ENCODE assay signal across 8 cellular contexts in genomic region chr22:19477321-19478085, GRCh38. TPM values are rescaled to one million over a fixed set of nuclear protein-coding genes. Genes with fewer than 3 reads are reported as not detected.
DNase-seq lines count a peak whose midpoint lies in the region; ATAC-seq, FAIRE-seq and TF ChIP-seq lines count a peak whose summit lies in the region.

No MANE protein-coding gene starts in this region.

- ATAC-seq in HCT116 = no peak
- no peak for ATAC-seq in HepG2
- ATAC-seq in upper lobe of left lung (ENCODE audit: low FRiP score in 2 of 2) = no peak
- no peak for ATAC-seq in GM21526 (IDR thresholded peaks at IDR 0.05; ENCODE audit: low FRiP score, unreplicated experiment)

- H4K20me1 ChIP-seq in HCT116 (ENCODE audit: insufficient read depth) = peaks cover 9% of the 10 kb centered on the region; the same call in 1 of the 2 replicates
- H4K20me1 ChIP-seq in HepG2 (ENCODE audit: insufficient read depth, low read length) = peaks cover 13% of the 10 kb centered on the region; the same call in 1 of the 2 replicates

- H3K79me2 ChIP-seq in HCT116 (ENCODE audit: insufficient read depth, low read length) (peaks cover 88% of the 10 kb centered on the region), HepG2 (ENCODE audit: insufficient read depth, low read length) (peaks cover 52% of the 10 kb centered on the region)

- H3K4me3 ChIP-seq in AG04450 (ENCODE audit: low read depth, low read length) = peak overlapping the region; percentile 98
- peak overlapping the region; percentile 80 to 91 for H3K4me3 ChIP-seq in HCT116 (replicated peaks in 1 of 2; ENCODE audit: low read depth in 1 of 2, low read length in 2 of 2)
- H3K4me3 ChIP-seq in HepG2 (replicated peaks in 1 of 3; ENCODE audit: insufficient read depth in 1 of 3, low read depth in 2 of 3, low read length in 3 of 3) = peak overlapping the region; percentile 66 to 98 (median 97)
- peak overlapping the region in 3 of 4 donors; percentile 81 to 95 (median 92) for H3K4me3 ChIP-seq in upper lobe of left lung

- no peaks in the 10 kb centered on the region for H3K9me3 Mint-ChIP-seq in activated T-helper 2 cell treated with anti-CD3 and anti-CD28 coated beads, Interferon-gamma antibody, Interleukin-2, Interleukin-4, amounts not matched to agents 10 μg/mL and 5 μg/mL and 100 μg/mL, durations not matched to agents 14 hours and 24 hours and 36 hours

- TF ChIP-seq POLR2A in HCT116 (IDR thresholded peaks at IDR 0.05; ENCODE audit: borderline replicate concordance, extremely low read depth, insufficient read depth, insufficient read length) (no peak), HepG2 (IDR thresholded peaks at IDR 0.05; ENCODE audit: insufficient read depth in 1 of 2, low read depth in 2 of 2, low read length in 2 of 2) (no peak), upper lobe of left lung (IDR thresholded peaks at IDR 0.05) (no peak)

- H3K4me1 ChIP-seq in HCT116 (ENCODE audit: control insufficient read depth in 1 of 2, insufficient read depth in 2 of 2, low read length in 2 of 2) (peaks cover 14 to 23% of the 10 kb centered on the region in 2 experiments; a peak in 3 of 4 replicates), HepG2 (ENCODE audit: insufficient read depth, low read length) (peaks cover 26% of the 10 kb centered on the region), upper lobe of left lung (peaks cover 18 to 34% (median 27%) of the 10 kb centered on the region in 4 donors)

- TF ChIP-seq CTCF in AG04450 (IDR thresholded peaks at IDR 0.05; ENCODE audit: low read depth, low read length) = peak; percentile 29; the same call in 1 of the 2 replicates
- TF ChIP-seq CTCF in HCT116 (IDR thresholded peaks at IDR 0.05 in 2 of 3, conservative IDR thresholded peaks at IDR 0.05 in 1 of 3; ENCODE audit: borderline replicate concordance in 1 of 3, insufficient read depth in 1 of 3, low read depth in 2 of 3, low read length in 2 of 3) = 0 out of 6 replicates have a peak, but pooled peaks of 1 of the 3 experiments have one; percentile 15
- TF ChIP-seq CTCF in HepG2 (CRISPR knock-in tag; IDR thresholded peaks at IDR 0.05) = peak; percentile 30; the same call in 1 of the 2 replicates
- TF ChIP-seq CTCF in upper lobe of left lung (IDR thresholded peaks at IDR 0.05) = no peak

- BruUV-seq in HCT116 (replicated peaks; lab: Mats Ljungman, UMichigan) (TSS peak; percentile 51), HepG2 (replicated peaks; lab: Mats Ljungman, UMichigan) (no TSS peak)

- peaks cover 38% of the 10 kb centered on the region for H3K36me3 Mint-ChIP-seq in activated T-helper 2 cell treated with anti-CD3 and anti-CD28 coated beads, Interferon-gamma antibody, Interleukin-2, Interleukin-4, amounts not matched to agents 10 μg/mL and 5 μg/mL and 100 μg/mL, durations not matched to agents 14 hours and 24 hours and 36 hours (ENCODE audit: low read depth)

- H3K27me3 Mint-ChIP-seq in activated T-helper 2 cell treated with anti-CD3 and anti-CD28 coated beads, Interferon-gamma antibody, Interleukin-2, Interleukin-4, amounts not matched to agents 10 μg/mL and 5 μg/mL and 100 μg/mL, durations not matched to agents 14 hours and 24 hours and 36 hours (ENCODE audit: low read depth) = no peaks in the 10 kb centered on the region

- peak overlapping the region; percentile 99 for H3K4me3 Mint-ChIP-seq in activated T-helper 2 cell treated with anti-CD3 and anti-CD28 coated beads, Interferon-gamma antibody, Interleukin-2, Interleukin-4, amounts not matched to agents 10 μg/mL and 5 μg/mL and 100 μg/mL, durations not matched to agents 14 hours and 24 hours and 36 hours (ENCODE audit: low read depth)

- TF ChIP-seq EP300 in HepG2 (IDR thresholded peaks at IDR 0.05; ENCODE audit: low read depth in 2 of 2, low read length in 2 of 2) = no peak
- TF ChIP-seq EP300 in HepG2 (CRISPR knock-in tag; IDR thresholded peaks at IDR 0.05; ENCODE audit: borderline replicate concordance) = no peak
- TF ChIP-seq EP300 in upper lobe of left lung (IDR thresholded peaks at IDR 0.05) = no peak

- H3K4me2 ChIP-seq in HCT116 (ENCODE audit: low read length) (peak overlapping the region; percentile 81), HepG2 (ENCODE audit: low read depth, low read length) (peak overlapping the region; percentile 83)

- H3K27ac ChIP-seq in AG04450 (ENCODE audit: low read depth, low read length) (peak overlapping the region; percentile 31), HCT116 (ENCODE audit: low read depth, low read length) (no peak overlapping the region), HepG2 (ENCODE audit: extremely low read length, insufficient read depth, low read length) (peak overlapping the region; percentile 97), upper lobe of left lung (peak overlapping the region; percentile 94 to 98 (median 96))

- no peaks in the 10 kb centered on the region for H3K27me3 ChIP-seq in AG04450 (ENCODE audit: control insufficient read depth, insufficient read depth, low read length)
- no peaks in the 10 kb centered on the region for H3K27me3 ChIP-seq in HCT116 (ENCODE audit: insufficient read depth, low read length)
- no peaks in the 10 kb centered on the region; a peak in 1 of 5 replicates for H3K27me3 ChIP-seq in HepG2 (ENCODE audit: control insufficient read depth in 1 of 2, insufficient read depth in 2 of 2, low read length in 2 of 2)
- no peaks in the 10 kb centered on the region for H3K27me3 ChIP-seq in upper lobe of left lung

- CTCF ChIA-PET in AG04450 (lab: Charles Lee) = interaction anchor here (0.6 to 3.8 kb wide), 8 partner anchors 30 to 522 kb away, joined by 3 to 26 read pairs (median 4); partner anchors contain the start of genes C22orf39, ESS2 and SLC25A1
- CTCF ChIA-PET in HCT116 (lab: Charles Lee) = interaction anchor here (0.8 to 1.8 kb wide), 3 partner anchors 152 to 298 kb away, joined by 3 to 8 read pairs (median 5); partner anchors contain the start of gene SLC25A1
- CTCF ChIA-PET in HepG2 (lab: Yijun Ruan, JAX; ENCODE audit: low intra/inter-chr PET ratio, low total read pairs) = no interaction called here

- H3K9me3 ChIP-seq in AG04450 (ENCODE audit: control insufficient read depth, insufficient read depth, low read length) (no peaks in the 10 kb centered on the region; the same call in 1 of the 2 replicates), HCT116 (ENCODE audit: control insufficient read depth in 1 of 2, insufficient read depth in 1 of 2, low read depth in 1 of 2, low read length in 2 of 2) (no peaks in the 10 kb centered on the region), HepG2 (ENCODE audit: low read length) (no peaks in the 10 kb centered on the region), upper lobe of left lung (no peaks in the 10 kb centered on the region)

- RAD21 ChIA-PET in HCT116 (lab: Charles Lee; ENCODE audit: low non-redundant PET in 1 of 2, low total read pairs in 2 of 2, uncharacterized antibody in 2 of 2, unreplicated experiment in 2 of 2) = no interaction called here

- in situ Hi-C loops in HepG2 (cut with HindIII; ENCODE audit: extremely low pct_ligation_motif_present, low pct_unique_long_range_greater_than_20kb) = loop anchor here (10.0 kb wide), 1 partner anchor 183 kb away; the partner anchor contains the start of gene CLTCL1

- TF ChIP-seq RAD21 in HCT116 (IDR thresholded peaks at IDR 0.05; ENCODE audit: low read depth) (no peak), HepG2 (CRISPR knock-in tag; IDR thresholded peaks at IDR 0.05) (no peak)

- peaks cover 25% of the 10 kb centered on the region for H3K4me1 Mint-ChIP-seq in activated T-helper 2 cell treated with anti-CD3 and anti-CD28 coated beads, Interferon-gamma antibody, Interleukin-2, Interleukin-4, amounts not matched to agents 10 μg/mL and 5 μg/mL and 100 μg/mL, durations not matched to agents 14 hours and 24 hours and 36 hours (ENCODE audit: low read depth)

- FAIRE-seq in HepG2 (lab: Jason Lieb, UNC) = no peak

- H2AFZ ChIP-seq in HCT116 (ENCODE audit: low read depth, low read length, poor library complexity, severe bottlenecking) (no peak overlapping the region), HepG2 (ENCODE audit: low read length) (no peak overlapping the region)

- no peak for DNase-seq in AG04450 (ENCODE audit: low read depth, low spot score)
- no peak for DNase-seq in HCT116 (ENCODE audit: low read depth, low spot score)
- DNase-seq in activated T-helper 2 cell treated with anti-CD3 and anti-CD28 coated beads, Interferon-gamma antibody, Interleukin-2, Interleukin-4, amounts not matched to agents 10 μg/mL and 5 μg/mL and 100 μg/mL, durations not matched to agents 14 hours and 24 hours and 36 hours (ENCODE audit: low spot score) = no peak
- DNase-seq in HepG2 (ENCODE audit: low spot score) = peak; percentile 7
- DNase-seq in upper lobe of left lung = no peak
- DNase-seq in cerebellar nuclear complex (lab: John Stamatoyannopoulos, UW) = no peak
- no peak for DNase-seq in NCI-H146 treated with DMSO at 0.1 percent for 48 hours (lab: John Stamatoyannopoulos, UW; ENCODE audit: unreplicated experiment)

- H3K9ac ChIP-seq in HCT116 (ENCODE audit: low read length) (peak overlapping the region; percentile 93), HepG2 (ENCODE audit: insufficient read depth, low read depth, low read length) (peak overlapping the region; percentile 97)

- peak overlapping the region; percentile 78 for H3K27ac Mint-ChIP-seq in activated T-helper 2 cell treated with anti-CD3 and anti-CD28 coated beads, Interferon-gamma antibody, Interleukin-2, Interleukin-4, amounts not matched to agents 10 μg/mL and 5 μg/mL and 100 μg/mL, durations not matched to agents 14 hours and 24 hours and 36 hours

- 32% methylated on average over 5 of the region's 5 CpGs for WGBS in HepG2 (ENCODE audit: low lambda C conversion rate)
- WGBS in upper lobe of left lung, 2 donors = 21 to 23% methylated on average over 5 of the region's 5 CpGs

- H3K36me3 ChIP-seq in HCT116 (ENCODE audit: control insufficient read depth in 1 of 2, insufficient read depth in 2 of 2, low read length in 2 of 2) = peaks cover 8 to 36% of the 10 kb centered on the region in 2 experiments
- peaks cover 7 to 24% of the 10 kb centered on the region in 2 experiments for H3K36me3 ChIP-seq in HepG2 (replicated peaks in 1 of 2; ENCODE audit: control insufficient read depth in 1 of 2, insufficient read depth in 2 of 2, low read length in 2 of 2)
- peaks cover 5 to 31% (median 24%) of the 10 kb centered on the region in 4 donors for H3K36me3 ChIP-seq in upper lobe of left lung

- intact Hi-C loops in HCT116 (cut with micrococcal nuclease) (loop anchor here (1.0 to 10.0 kb wide), 5 partner anchors 155 to 355 kb away; partner anchors contain the start of genes DGCR2 and ESS2), HepG2 (cut with micrococcal nuclease; ENCODE audit: unreplicated experiment) (loop anchor here (2.0 to 10.0 kb wide), 4 partner anchors 31 to 173 kb away; partner anchors contain the start of genes C22orf39 and HIRA)
- intact Hi-C loops in activated T-helper 2 cell treated with anti-CD3 and anti-CD28 coated beads, Interferon-gamma antibody, Interleukin-2, Interleukin-4, amounts not matched to agents 10 μg/mL and 5 μg/mL and 100 μg/mL, durations not matched to agents 14 hours and 24 hours and 36 hours (cut with micrococcal nuclease) = loop anchor here (2.0 to 10.0 kb wide), 4 partner anchors 100 to 333 kb away; partner anchors contain the start of genes ESS2 and SLC25A1

- no peaks in the 10 kb centered on the region for H3K9me2 ChIP-seq in HCT116 (ENCODE audit: insufficient read depth)

- POLR2A ChIA-PET in AG04450 (lab: Yijun Ruan, JAX) = interaction anchor here (0.7 to 2.9 kb wide), 2 partner anchors 46 to 334 kb away, joined by 3 to 13 read pairs; partner anchors contain the start of genes HIRA and MRPL40
- POLR2A ChIA-PET in HCT116 (lab: Charles Lee) = interaction anchor here (0.8 to 1.2 kb wide), 2 partner anchors 15 to 30 kb away, joined by 3 to 5 read pairs; no protein-coding TSS in a partner anchor
- POLR2A ChIA-PET in HepG2 (lab: Yijun Ruan, JAX) = no interaction called here

RNA-seq across cellular contexts. Expression of gene UFD1, which starts 1.5 kb away (rescaled TPM):
- polyA plus RNA-seq in AG04450 (2011; rRNA removed) (87.3 and 104 TPM in 2 replicates), HepG2 (2011; rRNA removed) (45.0 and 47.9 TPM in 2 replicates)
- 101 and 107 TPM in 2 replicates for polyA minus RNA-seq in AG04450 (2011; rRNA and poly(A)+ RNA removed)
- total RNA-seq in HCT116 (2021; ENCODE audit: unreplicated experiment) (97.5 TPM), HepG2 (2016; rRNA removed; fragmentation: Illumina TruSeq; extraction: Trizol) (51.1 and 58.2 TPM in 2 replicates), upper lobe of left lung (10 to 100 TPM; 21.0 to 52.1 (median 29.1) TPM)
- 121 and 125 TPM in 2 replicates for polyA plus RNA-seq in HCT116 (2012)
- 103 and 110 TPM in 2 replicates for total RNA-seq in activated T-helper 2 cell treated with anti-CD3 and anti-CD28 coated beads, Interferon-gamma antibody, Interleukin-2, Interleukin-4, amounts not matched to agents 10 μg/mL and 5 μg/mL and 100 μg/mL, durations not matched to agents 14 hours and 24 hours and 36 hours
- total RNA-seq in HepG2 (2016; cell fraction: cytosol; rRNA removed; fragmentation: Illumina TruSeq; extraction: Trizol; ENCODE audit: low read depth) = 23.2 and 32.3 TPM in 2 replicates
- 55.2 and 58.4 TPM in 2 replicates for total RNA-seq in HepG2 (2016; cell fraction: insoluble cytoplasmic fraction; rRNA removed; fragmentation: Illumina TruSeq; extraction: Trizol)
- 29.0 and 30.3 TPM in 2 replicates for total RNA-seq in HepG2 (2016; cell fraction: membrane; rRNA removed; fragmentation: Illumina TruSeq; extraction: Trizol)
- total RNA-seq in HepG2 (2016; cell fraction: nucleus; rRNA removed; fragmentation: Illumina TruSeq; extraction: Trizol) = 29.6 and 37.6 TPM in 2 replicates
- 41.5 and 49.4 TPM in 2 replicates for polyA plus RNA-seq in HepG2 (2011; cell fraction: cytosol; rRNA removed)
- polyA plus RNA-seq in HepG2 (2011; cell fraction: nucleus; rRNA removed) = 42.9 and 51.2 TPM in 2 replicates
- 29.1 and 43.9 TPM in 2 replicates for polyA plus RNA-seq in HepG2 (2012)
- 54.2 and 76.9 TPM in 2 replicates for polyA plus RNA-seq in HepG2 (2016; cell fraction: cytosol; fragmentation: Illumina TruSeq; extraction: Trizol; ENCODE audit: low read depth)
- 87.5 and 96.2 TPM in 2 replicates for polyA plus RNA-seq in HepG2 (2016; cell fraction: insoluble cytoplasmic fraction; fragmentation: Illumina TruSeq; extraction: Trizol; ENCODE audit: low read depth)
- 46.8 and 50.4 TPM in 2 replicates for polyA plus RNA-seq in HepG2 (2016; cell fraction: membrane; fragmentation: Illumina TruSeq; extraction: Trizol; ENCODE audit: low read depth)
- 73.9 and 75.5 TPM in 2 replicates for polyA plus RNA-seq in HepG2 (2016; cell fraction: nucleus; fragmentation: Illumina TruSeq; extraction: Trizol; ENCODE audit: insufficient read depth, low read depth)
- polyA minus RNA-seq in HepG2 (2011; rRNA and poly(A)+ RNA removed; ENCODE audit: low replicate concordance) = 41.3 and 201 TPM in 2 replicates
- 13.8 and 14.2 TPM in 2 replicates for polyA minus RNA-seq in HepG2 (2011; cell fraction: cytosol; rRNA and poly(A)+ RNA removed)
- polyA minus RNA-seq in HepG2 (2011; cell fraction: nucleus; rRNA and poly(A)+ RNA removed) = 32.1 and 32.2 TPM in 2 replicates

RNA-seq across cellular contexts. Expression of gene CDC45, which starts 2.2 kb away (rescaled TPM):
- polyA plus RNA-seq in AG04450 (2011; rRNA removed) (8.3 and 9.3 TPM in 2 replicates), HepG2 (2011; rRNA removed) (11.0 and 14.4 TPM in 2 replicates)
- 5.3 and 5.4 TPM in 2 replicates for polyA minus RNA-seq in AG04450 (2011; rRNA and poly(A)+ RNA removed)
- total RNA-seq in HCT116 (2021; ENCODE audit: unreplicated experiment) (43.4 TPM), HepG2 (2016; rRNA removed; fragmentation: Illumina TruSeq; extraction: Trizol) (34.8 and 36.3 TPM in 2 replicates), upper lobe of left lung (1 to 10 TPM in 4 of 6 donors, under 1 TPM in 1, not detected in 1; 0.44 to 3.2 (median 1.8) TPM)
- polyA plus RNA-seq in HCT116 (2012) = 28.1 and 37.5 TPM in 2 replicates
- 101 and 108 TPM in 2 replicates for total RNA-seq in activated T-helper 2 cell treated with anti-CD3 and anti-CD28 coated beads, Interferon-gamma antibody, Interleukin-2, Interleukin-4, amounts not matched to agents 10 μg/mL and 5 μg/mL and 100 μg/mL, durations not matched to agents 14 hours and 24 hours and 36 hours
- 5.0 and 6.1 TPM in 2 replicates for total RNA-seq in HepG2 (2016; cell fraction: cytosol; rRNA removed; fragmentation: Illumina TruSeq; extraction: Trizol; ENCODE audit: low read depth)
- 31.8 and 36.3 TPM in 2 replicates for total RNA-seq in HepG2 (2016; cell fraction: insoluble cytoplasmic fraction; rRNA removed; fragmentation: Illumina TruSeq; extraction: Trizol)
- total RNA-seq in HepG2 (2016; cell fraction: membrane; rRNA removed; fragmentation: Illumina TruSeq; extraction: Trizol) = 8.7 and 9.6 TPM in 2 replicates
- total RNA-seq in HepG2 (2016; cell fraction: nucleus; rRNA removed; fragmentation: Illumina TruSeq; extraction: Trizol) = 33.9 and 34.5 TPM in 2 replicates
- 9.7 and 11.5 TPM in 2 replicates for polyA plus RNA-seq in HepG2 (2011; cell fraction: cytosol; rRNA removed)
- polyA plus RNA-seq in HepG2 (2011; cell fraction: nucleus; rRNA removed) = 21.8 and 33.5 TPM in 2 replicates
- polyA plus RNA-seq in HepG2 (2012) = 4.7 and 9.8 TPM in 2 replicates
- 4.3 and 4.5 TPM in 2 replicates for polyA plus RNA-seq in HepG2 (2016; cell fraction: cytosol; fragmentation: Illumina TruSeq; extraction: Trizol; ENCODE audit: low read depth)
- polyA plus RNA-seq in HepG2 (2016; cell fraction: insoluble cytoplasmic fraction; fragmentation: Illumina TruSeq; extraction: Trizol; ENCODE audit: low read depth) = 29.4 and 30.1 TPM in 2 replicates
- 6.4 and 6.7 TPM in 2 replicates for polyA plus RNA-seq in HepG2 (2016; cell fraction: membrane; fragmentation: Illumina TruSeq; extraction: Trizol; ENCODE audit: low read depth)
- 69.2 and 76.1 TPM in 2 replicates for polyA plus RNA-seq in HepG2 (2016; cell fraction: nucleus; fragmentation: Illumina TruSeq; extraction: Trizol; ENCODE audit: insufficient read depth, low read depth)
- 15.8 and 70.6 TPM in 2 replicates for polyA minus RNA-seq in HepG2 (2011; rRNA and poly(A)+ RNA removed; ENCODE audit: low replicate concordance)
- polyA minus RNA-seq in HepG2 (2011; cell fraction: cytosol; rRNA and poly(A)+ RNA removed) = 4.4 and 6.0 TPM in 2 replicates
- polyA minus RNA-seq in HepG2 (2011; cell fraction: nucleus; rRNA and poly(A)+ RNA removed) = 15.7 and 19.4 TPM in 2 replicates

RNA-seq across cellular contexts. Expression of gene C22orf39, which starts 30.0 kb away (rescaled TPM):
- 17.1 and 18.8 TPM in 2 replicates for polyA plus RNA-seq in AG04450 (2011; rRNA removed)
- 18.6 and 19.9 TPM in 2 replicates for polyA minus RNA-seq in AG04450 (2011; rRNA and poly(A)+ RNA removed)
- 17.7 TPM for total RNA-seq in HCT116 (2021; ENCODE audit: unreplicated experiment)
- 25.6 and 27.1 TPM in 2 replicates for polyA plus RNA-seq in HCT116 (2012)
- 26.2 and 26.9 TPM in 2 replicates for total RNA-seq in activated T-helper 2 cell treated with anti-CD3 and anti-CD28 coated beads, Interferon-gamma antibody, Interleukin-2, Interleukin-4, amounts not matched to agents 10 μg/mL and 5 μg/mL and 100 μg/mL, durations not matched to agents 14 hours and 24 hours and 36 hours
- 26.4 and 31.5 TPM in 2 replicates for total RNA-seq in HepG2 (2016; rRNA removed; fragmentation: Illumina TruSeq; extraction: Trizol)
- 19.2 and 24.5 TPM in 2 replicates for total RNA-seq in HepG2 (2016; cell fraction: cytosol; rRNA removed; fragmentation: Illumina TruSeq; extraction: Trizol; ENCODE audit: low read depth)
- total RNA-seq in HepG2 (2016; cell fraction: insoluble cytoplasmic fraction; rRNA removed; fragmentation: Illumina TruSeq; extraction: Trizol) = 27.8 and 30.9 TPM in 2 replicates
- total RNA-seq in HepG2 (2016; cell fraction: membrane; rRNA removed; fragmentation: Illumina TruSeq; extraction: Trizol) = 35.7 and 36.0 TPM in 2 replicates
- total RNA-seq in HepG2 (2016; cell fraction: nucleus; rRNA removed; fragmentation: Illumina TruSeq; extraction: Trizol) = 13.4 and 13.8 TPM in 2 replicates
- 23.4 and 27.8 TPM in 2 replicates for polyA plus RNA-seq in HepG2 (2011; rRNA removed)
- polyA plus RNA-seq in HepG2 (2011; cell fraction: cytosol; rRNA removed) = 27.6 and 28.2 TPM in 2 replicates
- polyA plus RNA-seq in HepG2 (2011; cell fraction: nucleus; rRNA removed) = 12.1 and 16.9 TPM in 2 replicates
- 23.3 and 26.0 TPM in 2 replicates for polyA plus RNA-seq in HepG2 (2012)
- polyA plus RNA-seq in HepG2 (2016; cell fraction: cytosol; fragmentation: Illumina TruSeq; extraction: Trizol; ENCODE audit: low read depth) = 21.4 and 27.7 TPM in 2 replicates
- polyA plus RNA-seq in HepG2 (2016; cell fraction: insoluble cytoplasmic fraction; fragmentation: Illumina TruSeq; extraction: Trizol; ENCODE audit: low read depth) = 35.6 and 37.2 TPM in 2 replicates
- 32.9 and 37.0 TPM in 2 replicates for polyA plus RNA-seq in HepG2 (2016; cell fraction: membrane; fragmentation: Illumina TruSeq; extraction: Trizol; ENCODE audit: low read depth)
- polyA plus RNA-seq in HepG2 (2016; cell fraction: nucleus; fragmentation: Illumina TruSeq; extraction: Trizol; ENCODE audit: insufficient read depth, low read depth) = 23.0 and 28.6 TPM in 2 replicates
- polyA minus RNA-seq in HepG2 (2011; rRNA and poly(A)+ RNA removed; ENCODE audit: low replicate concordance) = 31.0 and 68.1 TPM in 2 replicates
- polyA minus RNA-seq in HepG2 (2011; cell fraction: cytosol; rRNA and poly(A)+ RNA removed) = 13.9 and 22.2 TPM in 2 replicates
- polyA minus RNA-seq in HepG2 (2011; cell fraction: nucleus; rRNA and poly(A)+ RNA removed) = 15.3 and 16.1 TPM in 2 replicates
- total RNA-seq in upper lobe of left lung = 10 to 100 TPM; 29.1 to 48.6 (median 43.6) TPM

RNA-seq across cellular contexts. Expression of gene MRPL40, which starts 45.2 kb away (rescaled TPM):
- polyA plus RNA-seq in AG04450 (2011; rRNA removed) (42.3 and 49.5 TPM in 2 replicates), HepG2 (2011; rRNA removed) (38.2 and 42.7 TPM in 2 replicates)
- polyA minus RNA-seq in AG04450 (2011; rRNA and poly(A)+ RNA removed) = 12.2 and 12.4 TPM in 2 replicates
- total RNA-seq in HCT116 (2021; ENCODE audit: unreplicated experiment) (40.1 TPM), HepG2 (2016; rRNA removed; fragmentation: Illumina TruSeq; extraction: Trizol) (79.7 and 107 TPM in 2 replicates), upper lobe of left lung (10 to 100 TPM; 18.9 to 27.3 (median 22.9) TPM)
- 37.9 and 47.4 TPM in 2 replicates for polyA plus RNA-seq in HCT116 (2012)
- 32.2 and 34.8 TPM in 2 replicates for total RNA-seq in activated T-helper 2 cell treated with anti-CD3 and anti-CD28 coated beads, Interferon-gamma antibody, Interleukin-2, Interleukin-4, amounts not matched to agents 10 μg/mL and 5 μg/mL and 100 μg/mL, durations not matched to agents 14 hours and 24 hours and 36 hours
- total RNA-seq in HepG2 (2016; cell fraction: cytosol; rRNA removed; fragmentation: Illumina TruSeq; extraction: Trizol; ENCODE audit: low read depth) = 29.3 and 31.9 TPM in 2 replicates
- 80.6 and 113 TPM in 2 replicates for total RNA-seq in HepG2 (2016; cell fraction: insoluble cytoplasmic fraction; rRNA removed; fragmentation: Illumina TruSeq; extraction: Trizol)
- total RNA-seq in HepG2 (2016; cell fraction: membrane; rRNA removed; fragmentation: Illumina TruSeq; extraction: Trizol) = 28.9 and 33.0 TPM in 2 replicates
- total RNA-seq in HepG2 (2016; cell fraction: nucleus; rRNA removed; fragmentation: Illumina TruSeq; extraction: Trizol) = 29.8 and 31.8 TPM in 2 replicates
- 25.2 and 25.5 TPM in 2 replicates for polyA plus RNA-seq in HepG2 (2011; cell fraction: cytosol; rRNA removed)
- polyA plus RNA-seq in HepG2 (2011; cell fraction: nucleus; rRNA removed) = 9.5 and 11.2 TPM in 2 replicates
- polyA plus RNA-seq in HepG2 (2012) = 32.8 and 36.4 TPM in 2 replicates
- 29.8 and 33.0 TPM in 2 replicates for polyA plus RNA-seq in HepG2 (2016; cell fraction: cytosol; fragmentation: Illumina TruSeq; extraction: Trizol; ENCODE audit: low read depth)
- polyA plus RNA-seq in HepG2 (2016; cell fraction: insoluble cytoplasmic fraction; fragmentation: Illumina TruSeq; extraction: Trizol; ENCODE audit: low read depth) = 106 and 109 TPM in 2 replicates
- polyA plus RNA-seq in HepG2 (2016; cell fraction: membrane; fragmentation: Illumina TruSeq; extraction: Trizol; ENCODE audit: low read depth) = 24.7 and 29.2 TPM in 2 replicates
- polyA plus RNA-seq in HepG2 (2016; cell fraction: nucleus; fragmentation: Illumina TruSeq; extraction: Trizol; ENCODE audit: insufficient read depth, low read depth) = 48.5 and 49.1 TPM in 2 replicates
- polyA minus RNA-seq in HepG2 (2011; rRNA and poly(A)+ RNA removed; ENCODE audit: low replicate concordance) = 7.4 and 19.3 TPM in 2 replicates
- polyA minus RNA-seq in HepG2 (2011; cell fraction: cytosol; rRNA and poly(A)+ RNA removed) = 4.8 and 7.9 TPM in 2 replicates
- polyA minus RNA-seq in HepG2 (2011; cell fraction: nucleus; rRNA and poly(A)+ RNA removed) = 5.7 and 7.7 TPM in 2 replicates

RNA-seq across cellular contexts. Expression of gene HIRA, which starts 46.0 kb away (rescaled TPM):
- polyA plus RNA-seq in AG04450 (2011; rRNA removed) (17.1 and 20.5 TPM in 2 replicates), HepG2 (2011; rRNA removed) (21.5 and 29.9 TPM in 2 replicates)
- polyA minus RNA-seq in AG04450 (2011; rRNA and poly(A)+ RNA removed) = 16.2 and 22.8 TPM in 2 replicates
- total RNA-seq in HCT116 (2021; ENCODE audit: unreplicated experiment) (30.6 TPM), HepG2 (2016; rRNA removed; fragmentation: Illumina TruSeq; extraction: Trizol) (29.2 and 36.7 TPM in 2 replicates), upper lobe of left lung (10 to 100 TPM in 5 of 6 donors, 1 to 10 TPM in 1; 9.9 to 27.5 (median 22.1) TPM)
- 16.8 and 18.4 TPM in 2 replicates for polyA plus RNA-seq in HCT116 (2012)
- 36.0 and 36.1 TPM in 2 replicates for total RNA-seq in activated T-helper 2 cell treated with anti-CD3 and anti-CD28 coated beads, Interferon-gamma antibody, Interleukin-2, Interleukin-4, amounts not matched to agents 10 μg/mL and 5 μg/mL and 100 μg/mL, durations not matched to agents 14 hours and 24 hours and 36 hours
- 7.9 and 8.8 TPM in 2 replicates for total RNA-seq in HepG2 (2016; cell fraction: cytosol; rRNA removed; fragmentation: Illumina TruSeq; extraction: Trizol; ENCODE audit: low read depth)
- 29.9 and 34.4 TPM in 2 replicates for total RNA-seq in HepG2 (2016; cell fraction: insoluble cytoplasmic fraction; rRNA removed; fragmentation: Illumina TruSeq; extraction: Trizol)
- total RNA-seq in HepG2 (2016; cell fraction: membrane; rRNA removed; fragmentation: Illumina TruSeq; extraction: Trizol) = 34.9 and 37.0 TPM in 2 replicates
- total RNA-seq in HepG2 (2016; cell fraction: nucleus; rRNA removed; fragmentation: Illumina TruSeq; extraction: Trizol) = 23.0 and 28.4 TPM in 2 replicates
- 22.7 and 25.6 TPM in 2 replicates for polyA plus RNA-seq in HepG2 (2011; cell fraction: cytosol; rRNA removed)
- polyA plus RNA-seq in HepG2 (2011; cell fraction: nucleus; rRNA removed) = 30.9 and 31.6 TPM in 2 replicates
- 24.0 and 24.5 TPM in 2 replicates for polyA plus RNA-seq in HepG2 (2012)
- polyA plus RNA-seq in HepG2 (2016; cell fraction: cytosol; fragmentation: Illumina TruSeq; extraction: Trizol; ENCODE audit: low read depth) = 7.9 and 9.2 TPM in 2 replicates
- 41.6 and 52.8 TPM in 2 replicates for polyA plus RNA-seq in HepG2 (2016; cell fraction: insoluble cytoplasmic fraction; fragmentation: Illumina TruSeq; extraction: Trizol; ENCODE audit: low read depth)
- polyA plus RNA-seq in HepG2 (2016; cell fraction: membrane; fragmentation: Illumina TruSeq; extraction: Trizol; ENCODE audit: low read depth) = 29.8 and 32.4 TPM in 2 replicates
- 44.6 and 49.3 TPM in 2 replicates for polyA plus RNA-seq in HepG2 (2016; cell fraction: nucleus; fragmentation: Illumina TruSeq; extraction: Trizol; ENCODE audit: insufficient read depth, low read depth)
- polyA minus RNA-seq in HepG2 (2011; rRNA and poly(A)+ RNA removed; ENCODE audit: low replicate concordance) = 34.3 and 50.7 TPM in 2 replicates
- polyA minus RNA-seq in HepG2 (2011; cell fraction: cytosol; rRNA and poly(A)+ RNA removed) = 15.3 and 17.9 TPM in 2 replicates
- 14.4 and 14.7 TPM in 2 replicates for polyA minus RNA-seq in HepG2 (2011; cell fraction: nucleus; rRNA and poly(A)+ RNA removed)

Comparison
In these comparisons a context has a peak if more than half of its experiments do, and no peak if none do; other contexts are left out.
1. CTCF ChIP-seq: peak in AG04450 (single experiment) and HepG2 (single experiment); none in upper lobe of left lung (0 of 6).
2. Peak in every context shown above with its lines, with median percentiles within 50 percentile points of each other: H3K4me3 ChIP-seq.